9 cellular contexts compared by ENCODE assay signal in genomic region chr4:147019061-147019460, GRCh38.
DNase-seq lines count a peak whose midpoint lies in the region; ATAC-seq and TF ChIP-seq lines count a peak whose summit lies in the region.
"Had no signal": no experiment of that assay in that cellular context is flagged by ENCODE, and none has a peak within 500 bp of the region (broad histone marks: within the 10 kb centered on the region; RNA-seq: fewer than 3 reads in every experiment).

No MANE protein-coding gene starts in this region.

- no peak overlapping the region for H3K4me3 ChIP-seq in BE2C (ENCODE audit: low read depth, low read length)

- H3K27me3 ChIP-seq in BE2C, result no peaks in the 10 kb centered on the region

- no peaks in the 10 kb centered on the region for H3K4me1 ChIP-seq in BE2C

- DNase-seq in BE2C, result peak; percentile 82
- DNase-seq in SK-MEL-5 (ENCODE audit: low read depth, low spot score), result peak; percentile 71
- DNase-seq in activated naive CD4-positive, alpha-beta T cell treated with anti-CD3 and anti-CD28 coated beads, Interleukin-2, amount 50 U/mL, for 72 hours (ENCODE audit: low spot score in 2 of 2), result peak in 1 of 2 donors; percentile 55
- DNase-seq in head of caudate nucleus, result peak in 41 of 42 donors; percentile 6 to 85 (median 64)
- peak; percentile 46 for DNase-seq in retina
- no peak for DNase-seq in T1000 (lab: John Stamatoyannopoulos, UW)

- H3K36me3 ChIP-seq in BE2C, result no peaks in the 10 kb centered on the region

- TF ChIP-seq CTCF in BE2C (IDR thresholded peaks at IDR 0.05; ENCODE audit: low read depth, low read length), result peak; percentile 87

- peak; percentile 78 for ATAC-seq in GM18858 (IDR thresholded peaks at IDR 0.05; ENCODE audit: unreplicated experiment)
- ATAC-seq in HG03095 (IDR thresholded peaks at IDR 0.05; ENCODE audit: unreplicated experiment), result peak; percentile 68
- peak; percentile 54 to 74 for ATAC-seq in activated naive CD4-positive, alpha-beta T cell treated with anti-CD3 and anti-CD28 coated beads, Interleukin-2, amount 50 U/mL, for 72 hours

- in situ Hi-C loops in SK-MEL-5 (cut with HindIII; ENCODE audit: low pct_unique_long_range_greater_than_20kb, low sequenced_read_pairs), result no loop called here

- intact Hi-C loops in head of caudate nucleus (cut with DNase I), result loop anchor here (5.0 kb wide), 1 partner anchor 78 kb away; no protein-coding TSS in a partner anchor

- H3K9me3 ChIP-seq in BE2C, result no peaks in the 10 kb centered on the region; the same call in 1 of the 2 replicates

- H3K27ac Mint-ChIP-seq in activated naive CD4-positive, alpha-beta T cell treated with anti-CD3 and anti-CD28 coated beads, Interleukin-2, amount 50 U/mL, for 72 hours, result no peak overlapping the region
- H3K27ac Mint-ChIP-seq: T-helper 1 cell treated with Interleukin-12 subunit alpha and Interleukin-12 subunit beta and Interleukin-4 antibody, amounts not matched to agents 30 μg/mL and 1 μg/mL, for 36 hours had no signal

- no peaks in the 10 kb centered on the region for H3K36me3 Mint-ChIP-seq in activated naive CD4-positive, alpha-beta T cell treated with anti-CD3 and anti-CD28 coated beads, Interleukin-2, amount 50 U/mL, for 72 hours

- H3K9me3 Mint-ChIP-seq in activated naive CD4-positive, alpha-beta T cell treated with anti-CD3 and anti-CD28 coated beads, Interleukin-2, amount 50 U/mL, for 72 hours, result no peaks in the 10 kb centered on the region
- H3K9me3 Mint-ChIP-seq: T-helper 1 cell treated with Interleukin-12 subunit alpha and Interleukin-12 subunit beta and Interleukin-4 antibody, amounts not matched to agents 30 μg/mL and 1 μg/mL, for 36 hours had no signal
